ENCODE assay signal across 1 cellular context in the genomic region with DNA sequence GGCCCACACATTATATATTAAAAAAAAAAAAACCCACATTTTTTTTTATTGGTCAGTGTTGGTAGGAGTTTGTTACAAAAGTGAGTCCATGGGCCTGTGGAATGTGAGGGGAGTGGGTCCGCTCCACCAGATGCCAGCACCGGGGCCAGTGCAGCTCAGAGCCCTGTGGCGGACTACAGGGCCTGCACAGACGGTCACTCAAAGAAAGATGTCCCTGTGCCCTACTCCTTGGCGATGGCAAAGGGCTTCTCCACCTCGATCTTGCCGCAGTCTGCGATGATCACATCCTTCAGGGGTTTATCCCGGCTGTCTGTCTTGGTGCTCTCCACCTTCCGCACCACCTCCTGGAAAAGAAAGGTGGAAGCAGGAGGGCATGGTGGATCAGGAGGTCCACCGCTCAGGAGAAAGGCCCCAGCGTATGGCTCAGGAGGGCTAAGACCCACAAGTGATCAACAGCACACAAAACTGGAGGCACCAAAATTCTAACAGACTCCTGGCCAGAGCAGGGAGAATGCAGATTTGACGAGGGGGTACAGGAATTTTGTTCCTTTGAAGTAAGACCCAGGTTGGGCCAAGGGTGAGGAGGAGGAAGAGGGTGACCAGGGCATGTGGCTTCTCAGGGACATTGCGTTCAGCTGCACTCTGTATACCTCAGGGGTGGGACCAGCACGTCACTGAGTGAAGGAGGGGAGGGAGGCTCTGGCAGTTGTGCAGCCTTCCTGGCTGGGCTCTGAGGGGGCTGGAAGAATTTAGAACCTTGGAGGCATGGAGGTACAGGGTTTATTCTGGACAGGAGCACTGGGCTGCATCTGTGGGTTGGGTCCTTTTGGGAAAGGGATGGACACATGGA.
TF ChIP-seq lines count a peak whose summit lies in the region.

No MANE protein-coding gene starts in this region.

TF ChIP-seq in endothelial cell of umbilical vein, 7 proteins besides CTCF, POLR2A, EP300 and RAD21:
- TF ChIP-seq MYC (IDR thresholded peaks at IDR 0.05; ENCODE audit: low read depth, low read length) (no peak), POLR2AphosphoS5 (IDR thresholded peaks at IDR 0.05; ENCODE audit: insufficient read depth, low read depth, low read length) (no peak), GATA2 (IDR thresholded peaks at IDR 0.05; ENCODE audit: insufficient read depth, insufficient read length, low read depth, low read length) (no peak), EZH2 (IDR thresholded peaks at IDR 0.05; ENCODE audit: borderline replicate concordance, low read depth, low read length, severe bottlenecking) (no peak), JUN (IDR thresholded peaks at IDR 0.05; ENCODE audit: borderline replicate concordance, insufficient read depth, insufficient read length, low read depth) (no peak), FOS (IDR thresholded peaks at IDR 0.05; ENCODE audit: borderline replicate concordance, insufficient read depth, low read length) (no peak)
- TF ChIP-seq, protein P1, sequence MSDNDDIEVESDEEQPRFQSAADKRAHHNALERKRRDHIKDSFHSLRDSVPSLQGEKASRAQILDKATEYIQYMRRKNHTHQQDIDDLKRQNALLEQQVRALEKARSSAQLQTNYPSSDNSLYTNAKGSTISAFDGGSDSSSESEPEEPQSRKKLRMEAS (IDR thresholded peaks at IDR 0.05; ENCODE audit: insufficient read depth, insufficient read length): no peak
